ENCODE assay signal across 22 cellular contexts in the genomic region with DNA sequence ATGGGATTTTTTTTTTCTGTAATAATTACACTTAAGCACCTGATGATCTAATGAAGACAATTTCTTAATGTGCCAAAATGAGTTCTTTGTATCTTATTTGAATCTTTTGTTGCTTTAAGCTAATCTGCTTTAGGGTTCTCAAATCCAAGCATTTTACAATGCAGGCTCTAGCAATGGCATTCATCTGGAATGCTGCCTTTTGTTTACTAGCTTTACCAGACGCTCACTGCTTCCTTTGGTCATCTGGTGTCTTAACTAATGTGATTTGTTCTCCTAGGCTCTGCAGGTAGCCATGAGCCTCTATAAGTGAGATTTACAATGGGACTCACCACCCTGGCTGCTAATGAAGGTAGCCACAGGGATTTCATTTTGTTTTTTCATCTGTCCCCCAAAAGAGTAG.
DNase-seq lines count a peak whose midpoint lies in the region; FAIRE-seq and TF ChIP-seq lines count a peak whose summit lies in the region.
"Had no signal": no experiment of that assay in that cellular context is flagged by ENCODE, and none has a peak within 500 bp of the region (broad histone marks: within the 10 kb centered on the region; RNA-seq: fewer than 3 reads in every experiment).

No MANE protein-coding gene starts in this region.

- H3K36me3 ChIP-seq in H1 (ENCODE audit: control insufficient read depth in 2 of 4, insufficient read depth in 4 of 4, low read length in 3 of 4) (no peaks in the 10 kb centered on the region), prostate gland (no peaks in the 10 kb centered on the region)
- H3K36me3 ChIP-seq: MG63 had no signal

- 16% methylated on average over 1 of the region's 1 CpG; no CpG with 5 or more reads in 1 of the 2 experiments for WGBS in H1 (ENCODE audit: extremely low coverage in 1 of 2, insufficient coverage in 1 of 2, insufficient read length in 1 of 2, insufficient replicate concordance in 2 of 2, low coverage in 1 of 2, low lambda C conversion rate in 2 of 2, missing lambda C conversion rate in 1 of 2), 2 experiments
- 30% methylated on average over 1 of the region's 1 CpG for WGBS in prostate gland

- H3K27me3 ChIP-seq in H1 (replicated peaks in 1 of 4; ENCODE audit: control insufficient read depth in 3 of 4, extremely low read depth in 1 of 4, insufficient read depth in 3 of 4, low read length in 3 of 4) (no peaks in the 10 kb centered on the region), prostate gland (replicated peaks; ENCODE audit: insufficient read depth) (no peaks in the 10 kb centered on the region)
- H3K27me3 ChIP-seq: MG63 had no signal

- H3K9ac ChIP-seq in H1 (replicated peaks in 1 of 4; ENCODE audit: extremely low read depth in 1 of 4, low read depth in 3 of 4, low read length in 3 of 4), result no peak overlapping the region

- no peak for TF ChIP-seq CTCF in H1 (IDR thresholded peaks at IDR 0.05; ENCODE audit: control extremely low read depth in 1 of 3, insufficient read depth in 1 of 3, low read depth in 1 of 3, low read length in 3 of 3)
- no peak for TF ChIP-seq CTCF in nephron progenitor cell (IDR thresholded peaks at IDR 0.05)
- no peak for TF ChIP-seq CTCF in prostate gland (IDR thresholded peaks at IDR 0.05)

- no peak overlapping the region for H2AK5ac ChIP-seq in H1 (ENCODE audit: low read depth, low read length)

- peaks cover 0 to 13% (median 2%) of the 10 kb centered on the region in 4 experiments; a peak in 1 of 7 replicates for H3K4me1 ChIP-seq in H1 (replicated peaks in 1 of 4; ENCODE audit: control insufficient read depth in 3 of 4, insufficient read depth in 4 of 4, low read length in 3 of 4)
- no peaks in the 10 kb centered on the region for H3K4me1 ChIP-seq in prostate gland (replicated peaks)

- H3K4me3 ChIP-seq in H1 (ENCODE audit: extremely low read depth in 1 of 4, insufficient read depth in 2 of 4, low read depth in 3 of 4, low read length in 4 of 4) (no peak overlapping the region), prostate gland (no peak overlapping the region)
- H3K4me3 ChIP-seq: MG63 had no signal

- H4K5ac ChIP-seq in H1 (ENCODE audit: insufficient read length, low read depth, low read length), result no peak overlapping the region

- H4K20me1 ChIP-seq in H1 (replicated peaks in 1 of 2; ENCODE audit: control insufficient read depth in 1 of 2, insufficient read depth in 2 of 2, low read length in 2 of 2), result no peaks in the 10 kb centered on the region

- no peak overlapping the region for H4K8ac ChIP-seq in H1 (ENCODE audit: extremely low read depth, insufficient read depth, low read length)

- H3K27ac Mint-ChIP-seq in nephron progenitor cell, result peak overlapping the region; percentile 79
- H3K27ac Mint-ChIP-seq: CD14-positive monocyte, IgD-negative memory B cell had no signal

- H3K36me3 Mint-ChIP-seq in nephron progenitor cell (ENCODE audit: low read depth), result peaks cover 54% of the 10 kb centered on the region
- H3K36me3 Mint-ChIP-seq: CD14-positive monocyte, IgD-negative memory B cell had no signal

- TF ChIP-seq POLR2A in H1 (IDR thresholded peaks at IDR 0.05; ENCODE audit: control extremely low read depth in 1 of 2, low read depth in 2 of 2, low read length in 2 of 2) (no peak), prostate gland (IDR thresholded peaks at IDR 0.05) (no peak)

- no peaks in the 10 kb centered on the region for H3K23me2 ChIP-seq in H1 (ENCODE audit: low read depth, low read length)

- H3K56ac ChIP-seq in H1 (replicated peaks; ENCODE audit: insufficient read length, low read depth, low read length), result no peak overlapping the region

- H3K23ac ChIP-seq in H1 (ENCODE audit: insufficient read length), result no peak overlapping the region

- H3K4ac ChIP-seq in H1 (replicated peaks; ENCODE audit: insufficient read length, low read depth, low read length), result no peak overlapping the region

- H3K4me3 Mint-ChIP-seq in nephron progenitor cell, result no peak overlapping the region
- H3K4me3 Mint-ChIP-seq: CD14-positive monocyte, IgD-negative memory B cell had no signal

- H3K9me3 ChIP-seq in H1 (ENCODE audit: insufficient read depth in 2 of 2, low read depth in 1 of 2, low read length in 1 of 2) (no peaks in the 10 kb centered on the region), prostate gland (no peaks in the 10 kb centered on the region)
- H3K9me3 ChIP-seq: MG63 had no signal

- POLR2A ChIA-PET in H1 (lab: Charles Lee; ENCODE audit: partially characterized antibody), result no interaction called here

- peaks cover 6% of the 10 kb centered on the region for H3K9me3 Mint-ChIP-seq in nephron progenitor cell

- FAIRE-seq in H1 (lab: Jason Lieb, UNC), result peak; percentile 94
- FAIRE-seq: G401.6, RCC 7860 had no signal

- no peak overlapping the region for H4K91ac ChIP-seq in H1 (replicated peaks; ENCODE audit: insufficient read length, low read length)

- H2BK20ac ChIP-seq in H1 (ENCODE audit: low read length), result no peak overlapping the region

- H3K14ac ChIP-seq in H1 (ENCODE audit: insufficient read length), result no peak overlapping the region

- no peaks in the 10 kb centered on the region for H3K79me1 ChIP-seq in H1 (ENCODE audit: low read depth, low read length)

- peaks cover 48% of the 10 kb centered on the region for H3K4me1 Mint-ChIP-seq in nephron progenitor cell
- H3K4me1 Mint-ChIP-seq: CD14-positive monocyte had no signal

- CTCF ChIA-PET in H1 (lab: Charles Lee; ENCODE audit: partially characterized antibody), result interaction anchor here (1.1 kb wide), 1 partner anchor 14 kb away, joined by 3 read pairs; no protein-coding TSS in a partner anchor

- H3K27ac ChIP-seq in H1 (ENCODE audit: low read depth, low read length), result no peak overlapping the region
- no peak overlapping the region for H3K27ac ChIP-seq in prostate gland

- no peak overlapping the region for H2BK120ac ChIP-seq in H1 (replicated peaks; ENCODE audit: low read depth, low read length)

- TF ChIP-seq RAD21 in H1 (IDR thresholded peaks at IDR 0.05 in 1 of 2, conservative IDR thresholded peaks at IDR 0.05 in 1 of 2; ENCODE audit: low read depth in 2 of 2, low read length in 2 of 2), result peak in 1 of 2 experiments; percentile 9; a peak in 1 of 4 replicates

- H2AFZ ChIP-seq in H1 (ENCODE audit: low read length), result no peak overlapping the region

- no peak overlapping the region for H3K18ac ChIP-seq in H1 (ENCODE audit: extremely low read depth, low read length)

- H2BK15ac ChIP-seq in H1 (ENCODE audit: low read length), result no peak overlapping the region

- H3K27me3 Mint-ChIP-seq in nephron progenitor cell (ENCODE audit: low read depth, poor library complexity), result peaks cover 2% of the 10 kb centered on the region
- H3K27me3 Mint-ChIP-seq: IgD-negative memory B cell had no signal

- no peak overlapping the region for H3K4me2 ChIP-seq in H1 (ENCODE audit: insufficient read depth in 1 of 2, low read depth in 2 of 2, low read length in 2 of 2)

- intact Hi-C loops in prostate gland (cut with DNase I), result no loop called here

- DNase-seq in ELF-1 (ENCODE audit: low read depth, low spot score) (peak; percentile 63), NCI-H82 (lab: John Stamatoyannopoulos, UW) (peak; percentile 78), H1 (ENCODE audit: low read depth in 1 of 2, low spot score in 2 of 2) (no peak), nephron progenitor cell (no peak), prostate gland (ENCODE audit: low spot score) (no peak), DMS 273 treated with DMSO at 0.1 percent for 48 hours (lab: John Stamatoyannopoulos, UW) (no peak), kidney tubule cell (ENCODE audit: low spot score) (no peak), NOMO-1 treated with DMSO at 0.1 percent for 48 hours (lab: John Stamatoyannopoulos, UW; ENCODE audit: unreplicated experiment) (no peak)
- DNase-seq: 8988T, DND-41, Kasumi-1, MG63, NCI-H1048, NCI-H1436, NCI-H1930, NCI-H345, NCI-H526, Right ventricle myocardium superior had no signal

- no peak overlapping the region for H2BK12ac ChIP-seq in H1 (ENCODE audit: low read depth, low read length)

- TF ChIP-seq EP300 in H1 (IDR thresholded peaks at IDR 0.05; ENCODE audit: borderline replicate concordance in 1 of 2, low read depth in 2 of 2, low read length in 2 of 2), result no peak

- no peak overlapping the region for H2BK5ac ChIP-seq in H1 (ENCODE audit: low read depth, low read length)

- no peaks in the 10 kb centered on the region for H3K79me2 ChIP-seq in H1 (ENCODE audit: control insufficient read depth in 1 of 2, insufficient read depth in 2 of 2, low read length in 2 of 2)

TF ChIP-seq in H1, 55 proteins besides CTCF, POLR2A, EP300 and RAD21 (continues in another document):
- TF ChIP-seq TAF1 (IDR thresholded peaks at IDR 0.05; ENCODE audit: low read depth, low read length) (no peak), ZNF274 (IDR thresholded peaks at IDR 0.05; ENCODE audit: borderline replicate concordance, extremely low read depth, low read length) (no peak), CTBP2 (IDR thresholded peaks at IDR 0.05; ENCODE audit: borderline replicate concordance, insufficient read depth, insufficient read length, low read length) (no peak), RNF2 (IDR thresholded peaks at IDR 0.05; ENCODE audit: borderline replicate concordance, low read depth, low read length, missing control alignments, poor library complexity, severe bottlenecking) (no peak), EGR1 (IDR thresholded peaks at IDR 0.05; ENCODE audit: borderline replicate concordance, low read depth, low read length) (no peak), HDAC2 (IDR thresholded peaks at IDR 0.05; ENCODE audit: borderline replicate concordance in 1 of 2, low read depth in 2 of 2, low read length in 2 of 2) (no peak), SAP30 (IDR thresholded peaks at IDR 0.05; ENCODE audit: insufficient read depth, insufficient replicate concordance, low read length) (no peak), YY1 (IDR thresholded peaks at IDR 0.05; ENCODE audit: low read depth, low read length) (peak; percentile 59; the same call in 1 of the 2 replicates), NRF1 (IDR thresholded peaks at IDR 0.05; ENCODE audit: low read depth, low read length) (no peak), SRF (IDR thresholded peaks at IDR 0.05; ENCODE audit: low read depth, low read length) (no peak), MAX (IDR thresholded peaks at IDR 0.05) (no peak), E2F6 (IDR thresholded peaks at IDR 0.05) (no peak), TEAD4 (IDR thresholded peaks at IDR 0.05; ENCODE audit: low read depth, low read length) (peak; percentile 47; the same call in 1 of the 2 replicates), ASH2L (IDR thresholded peaks at IDR 0.05; ENCODE audit: low read length) (no peak)

Comparison
In these comparisons a context has a peak if more than half of its experiments do, and no peak if none do; other contexts are left out.
1. DNase-seq: peak in ELF-1 (single experiment) and NCI-H82 (single experiment); none in H1 (0 of 2), nephron progenitor cell (single experiment), prostate gland (single experiment), DMS 273 treated with DMSO at 0.1 percent for 48 hours (single experiment), kidney tubule cell (single experiment) and NOMO-1 treated with DMSO at 0.1 percent for 48 hours (single experiment).